ENCODE assay signal across 8 cellular contexts in genomic region chr5:79255786-79256557, GRCh38. TPM values are rescaled to one million over a fixed set of nuclear protein-coding genes. Genes with fewer than 3 reads are reported as not detected.
DNase-seq lines count a peak whose midpoint lies in the region; ATAC-seq and TF ChIP-seq lines count a peak whose summit lies in the region.

No MANE protein-coding gene starts in this region.

- peak overlapping the region; percentile 13 for H3K27ac Mint-ChIP-seq in endodermal cell
- no peak overlapping the region for H3K27ac Mint-ChIP-seq in progenitor cell of endocrine pancreas

- H3K9ac ChIP-seq in endodermal cell (ENCODE audit: extremely low read depth, low read length, poor library complexity, severe bottlenecking) = no peak overlapping the region

- TF ChIP-seq CTCF in LNCaP clone FGC (IDR thresholded peaks at IDR 0.05; ENCODE audit: control insufficient read depth, extremely low read depth, insufficient read depth) (peak; percentile 54), endodermal cell (conservative IDR thresholded peaks at IDR 0.05) (peak; percentile 92), progenitor cell of endocrine pancreas (IDR thresholded peaks at IDR 0.05; ENCODE audit: unreplicated experiment) (peak; percentile 63)

- H3K4me1 Mint-ChIP-seq in endodermal cell (peaks cover 38% of the 10 kb centered on the region), progenitor cell of endocrine pancreas (ENCODE audit: low read depth) (peaks cover 18% of the 10 kb centered on the region)

- H3K4me3 ChIP-seq in LNCaP clone FGC (ENCODE audit: low read depth, low read length) (no peak overlapping the region), endodermal cell (ENCODE audit: low read length) (no peak overlapping the region)

- H3K4me1 ChIP-seq in endodermal cell (ENCODE audit: control insufficient read depth, insufficient read depth, low read length) = no peaks in the 10 kb centered on the region

- peaks cover 11% of the 10 kb centered on the region for H3K36me3 Mint-ChIP-seq in endodermal cell (ENCODE audit: low read depth)
- peaks cover 10% of the 10 kb centered on the region for H3K36me3 Mint-ChIP-seq in progenitor cell of endocrine pancreas (ENCODE audit: insufficient read depth)

- 86 to 91% methylated on average over 3 to 5 of the region's 5 CpGs for WGBS in endodermal cell (ENCODE audit: insufficient coverage in 1 of 2, insufficient read length in 1 of 2), 2 experiments

- H3K4me3 Mint-ChIP-seq in endodermal cell (no peak overlapping the region), progenitor cell of endocrine pancreas (ENCODE audit: low read depth) (no peak overlapping the region)

- no peaks in the 10 kb centered on the region for H3K9me3 ChIP-seq in endodermal cell (ENCODE audit: control insufficient read depth, low read length)

- ATAC-seq in GM19455 (IDR thresholded peaks at IDR 0.05; ENCODE audit: unreplicated experiment) = peak; percentile 79

- DNase-seq in NCI-H524 (lab: John Stamatoyannopoulos, UW) = peak; percentile 9 to 28
- DNase-seq in NCI-H524 treated with DMSO at 0.1 percent for 48 hours (lab: John Stamatoyannopoulos, UW) = no peak
- no peak for DNase-seq in LNCaP clone FGC (ENCODE audit: low read depth)
- peak; percentile 92 for DNase-seq in endodermal cell
- peak; percentile 19 for DNase-seq in progenitor cell of endocrine pancreas (ENCODE audit: low spot score, unreplicated experiment)
- no peak for DNase-seq in T1000 (lab: John Stamatoyannopoulos, UW)
- no peak for DNase-seq in activated gamma-delta T cell treated with Interleukin-2 at 50 U/mL for 16 hours

- H3K9me3 Mint-ChIP-seq in endodermal cell (no peaks in the 10 kb centered on the region), progenitor cell of endocrine pancreas (ENCODE audit: low read depth) (peaks cover 11% of the 10 kb centered on the region)

- H3K27me3 ChIP-seq in endodermal cell (ENCODE audit: control insufficient read depth, insufficient read depth, low read length, poor library complexity, severe bottlenecking) = no peaks in the 10 kb centered on the region

- H3K36me3 ChIP-seq in endodermal cell (ENCODE audit: control insufficient read depth, insufficient read depth, low read length) = no peaks in the 10 kb centered on the region

- H3K27me3 Mint-ChIP-seq in endodermal cell (ENCODE audit: insufficient read depth) (no peaks in the 10 kb centered on the region), progenitor cell of endocrine pancreas (no peaks in the 10 kb centered on the region)

- no peak overlapping the region for H3K27ac ChIP-seq in endodermal cell (ENCODE audit: low read depth, low read length)

RNA-seq across cellular contexts. Expression of gene JMY, which starts 20.0 kb away (rescaled TPM):
- total RNA-seq in endodermal cell (10 to 100 TPM; 19.4 to 20.8 TPM), progenitor cell of endocrine pancreas (13.9 and 15.0 TPM in 2 replicates)
- polyA plus RNA-seq in endodermal cell (2013, experiment 1 of 2) = 5.9 TPM
- 4.9 TPM for polyA plus RNA-seq in endodermal cell (2013, experiment 2 of 2)

Comparison
In these comparisons a context has a peak if more than half of its experiments do, and no peak if none do; other contexts are left out.
1. DNase-seq: peak in NCI-H524 (2 of 2), endodermal cell (single experiment) and progenitor cell of endocrine pancreas (single experiment); none in NCI-H524 treated with DMSO at 0.1 percent for 48 hours (single experiment), LNCaP clone FGC (single experiment), T1000 (single experiment) and activated gamma-delta T cell treated with Interleukin-2 at 50 U/mL for 16 hours (single experiment).
2. Peak in every context shown above with its lines, with median percentiles within 50 percentile points of each other: CTCF ChIP-seq.